In genomic region chrX:147570483-147570882, GRCh38 we compare ENCODE assay signal across 1 cellular context.
TF ChIP-seq lines count a peak whose summit lies in the region.

No MANE protein-coding gene starts in this region.

TF ChIP-seq in WTC11, 78 proteins besides CTCF, POLR2A, EP300 and RAD21 (continued from another document):
- TF ChIP-seq USF2 (CRISPR knock-in tag; IDR thresholded peaks at IDR 0.05), result no peak
- TF ChIP-seq GTF2I (CRISPR knock-in tag; conservative IDR thresholded peaks at IDR 0.05), result no peak
- no peak for TF ChIP-seq TEAD1 (CRISPR knock-in tag; IDR thresholded peaks at IDR 0.05)
- no peak for TF ChIP-seq USF1 (CRISPR knock-in tag; IDR thresholded peaks at IDR 0.05)
- no peak for TF ChIP-seq KAT7 (CRISPR knock-in tag; IDR thresholded peaks at IDR 0.05; ENCODE audit: borderline replicate concordance)
- no peak for TF ChIP-seq PREB (CRISPR knock-in tag; IDR thresholded peaks at IDR 0.05; ENCODE audit: borderline replicate concordance)
- no peak for TF ChIP-seq RORB (CRISPR knock-in tag; IDR thresholded peaks at IDR 0.05)
- TF ChIP-seq CREB1 (CRISPR knock-in tag; IDR thresholded peaks at IDR 0.05), result no peak
- TF ChIP-seq ATF3 (CRISPR knock-in tag; conservative IDR thresholded peaks at IDR 0.05), result no peak
